ENCODE assay signal across 15 cellular contexts in the genomic region with DNA sequence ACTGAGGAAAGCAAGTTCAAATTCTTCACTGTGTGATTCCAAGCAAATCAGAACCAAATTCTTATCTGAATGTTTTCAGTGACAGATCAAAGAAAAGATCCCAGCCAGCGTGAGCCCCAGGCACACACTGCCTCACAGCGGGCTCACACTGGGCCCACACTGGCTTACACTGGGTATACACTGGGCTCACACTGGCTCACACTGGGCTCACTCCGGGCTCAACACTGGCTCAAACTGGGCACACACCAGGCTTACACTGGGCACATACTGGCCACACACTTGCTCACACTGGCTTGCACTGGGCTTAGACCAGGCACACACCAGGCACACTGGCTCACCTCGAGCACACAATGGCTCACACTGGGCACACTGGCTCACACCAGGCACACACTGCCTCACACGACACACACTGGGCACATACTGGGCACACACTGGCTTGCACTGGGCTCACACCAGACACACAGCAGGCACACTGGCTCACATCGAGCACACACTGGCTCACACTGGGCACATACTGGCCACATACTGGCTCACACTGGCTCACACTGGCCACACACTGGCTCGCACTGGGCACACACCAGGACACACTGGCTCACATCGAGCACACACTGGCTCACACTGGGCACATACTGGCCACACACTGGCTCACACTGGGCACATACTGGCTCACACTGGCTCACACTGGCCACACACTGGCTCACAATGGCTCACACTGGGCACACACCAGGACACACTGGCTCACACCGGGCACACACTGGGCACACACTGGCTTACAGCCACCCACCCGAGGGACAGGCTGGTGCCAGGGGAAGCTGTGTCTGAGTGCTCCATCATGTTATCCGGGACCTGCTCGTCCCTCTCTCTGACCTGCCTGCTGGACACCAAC.
DNase-seq lines count a peak whose midpoint lies in the region; ATAC-seq and TF ChIP-seq lines count a peak whose summit lies in the region.
"Had no signal": no experiment of that assay in that cellular context is flagged by ENCODE, and none has a peak within 500 bp of the region (broad histone marks: within the 10 kb centered on the region; RNA-seq: fewer than 3 reads in every experiment).

No MANE protein-coding gene starts in this region.

- H3K36me3 Mint-ChIP-seq in activated CD4-positive, alpha-beta memory T cell treated with anti-CD3 and anti-CD28 coated beads for 36 hours, result no peaks in the 10 kb centered on the region

- intact Hi-C loops in left ventricle myocardium superior (cut with micrococcal nuclease), result no loop called here
- intact Hi-C loops in left ventricle myocardium inferior (cut with micrococcal nuclease), result no loop called here
- intact Hi-C loops in posterior vena cava (cut with DNase I), result no loop called here
- intact Hi-C loops in aorta (cut with DNase I), result no loop called here
- intact Hi-C loops in activated CD4-positive, alpha-beta memory T cell treated with anti-CD3 and anti-CD28 coated beads for 36 hours (cut with micrococcal nuclease), result no loop called here

- DNase-seq in left ventricle myocardium superior (no peak), left ventricle myocardium inferior (no peak), posterior vena cava (ENCODE audit: low spot score) (peak; percentile 71), aorta (no peak), cerebellum (ENCODE audit: low spot score) (no peak), SHP77 (lab: John Stamatoyannopoulos, UW) (no peak)
- DNase-seq in activated CD4-positive, alpha-beta memory T cell treated with anti-CD3 and anti-CD28 coated beads for 36 hours, result no peak
- DNase-seq: activated naive CD4-positive, alpha-beta T cell treated with anti-CD3 and anti-CD28 coated beads, Interleukin-2, amount 50 U/mL, for 16 hours; caudate nucleus; GDM1; NCI-H1694 treated with DMSO at 0.1 percent for 48 hours; NCI-H524; stimulated activated CD4-positive, alpha-beta T cell treated with anti-CD3 and anti-CD28 coated beads, Interleukin-15, amount 100 ng/mL, for 24 hours had no signal

- H3K4me3 Mint-ChIP-seq in activated CD4-positive, alpha-beta memory T cell treated with anti-CD3 and anti-CD28 coated beads for 36 hours, result no peak overlapping the region

- CTCF ChIA-PET in activated CD4-positive, alpha-beta memory T cell treated with anti-CD3 and anti-CD28 coated beads for 36 hours (lab: Charles Lee), result no interaction called here

- no peak for TF ChIP-seq CTCF in left ventricle myocardium inferior (IDR thresholded peaks at IDR 0.05; ENCODE audit: borderline replicate concordance)

- peak; percentile 12 for ATAC-seq in left ventricle myocardium superior
- ATAC-seq in esophagus mucosa, result peak; percentile 23
- ATAC-seq in aorta (ENCODE audit: low FRiP score), result peak; percentile 47

- H3K9me3 Mint-ChIP-seq in activated CD4-positive, alpha-beta memory T cell treated with anti-CD3 and anti-CD28 coated beads for 36 hours, result no peaks in the 10 kb centered on the region

- no peaks in the 10 kb centered on the region for H3K4me1 Mint-ChIP-seq in activated CD4-positive, alpha-beta memory T cell treated with anti-CD3 and anti-CD28 coated beads for 36 hours (ENCODE audit: low read depth)

- POLR2A ChIA-PET in activated CD4-positive, alpha-beta memory T cell treated with anti-CD3 and anti-CD28 coated beads for 36 hours (lab: Charles Lee), result no interaction called here

- no peak overlapping the region for H3K27ac Mint-ChIP-seq in activated CD4-positive, alpha-beta memory T cell treated with anti-CD3 and anti-CD28 coated beads for 36 hours

- H3K27me3 ChIP-seq in left ventricle myocardium inferior (ENCODE audit: low read depth) (peaks cover 50% of the 10 kb centered on the region), aorta (ENCODE audit: control insufficient read depth in 1 of 2, insufficient read depth in 2 of 2, low read length in 1 of 2) (no peaks in the 10 kb centered on the region)

- no peak overlapping the region for H3K4me3 ChIP-seq in left ventricle myocardium inferior
- no peak overlapping the region for H3K4me3 ChIP-seq in aorta (ENCODE audit: low read length in 2 of 2)
- H3K4me3 ChIP-seq: gastrocnemius medialis had no signal

- WGBS in aorta, 2 donors, result 77 to 79% methylated on average over 12 of the region's 12 CpGs

- H3K27ac ChIP-seq in left ventricle myocardium inferior (replicated peaks) (no peak overlapping the region), aorta (ENCODE audit: low read depth in 1 of 2, low read length in 2 of 2) (no peak overlapping the region)
- H3K27ac ChIP-seq: gastrocnemius medialis had no signal

- H3K27me3 Mint-ChIP-seq in activated CD4-positive, alpha-beta memory T cell treated with anti-CD3 and anti-CD28 coated beads for 36 hours, result peaks cover 8% of the 10 kb centered on the region

- H3K36me3 ChIP-seq in left ventricle myocardium inferior, result no peaks in the 10 kb centered on the region
- H3K36me3 ChIP-seq in aorta (ENCODE audit: control insufficient read depth in 1 of 2, insufficient read depth in 2 of 2, low read length in 1 of 2), result no peaks in the 10 kb centered on the region
- H3K36me3 ChIP-seq: gastrocnemius medialis had no signal

- H3K4me1 ChIP-seq in left ventricle myocardium inferior (no peaks in the 10 kb centered on the region), aorta (ENCODE audit: control insufficient read depth in 1 of 2, insufficient read depth in 2 of 2, low read length in 2 of 2) (no peaks in the 10 kb centered on the region)
- H3K4me1 ChIP-seq: gastrocnemius medialis had no signal

- H3K9me3 ChIP-seq in left ventricle myocardium inferior (replicated peaks) (no peaks in the 10 kb centered on the region), aorta (ENCODE audit: control insufficient read depth, low read length) (no peaks in the 10 kb centered on the region)
- H3K9me3 ChIP-seq: gastrocnemius medialis had no signal
